In the genomic region with DNA sequence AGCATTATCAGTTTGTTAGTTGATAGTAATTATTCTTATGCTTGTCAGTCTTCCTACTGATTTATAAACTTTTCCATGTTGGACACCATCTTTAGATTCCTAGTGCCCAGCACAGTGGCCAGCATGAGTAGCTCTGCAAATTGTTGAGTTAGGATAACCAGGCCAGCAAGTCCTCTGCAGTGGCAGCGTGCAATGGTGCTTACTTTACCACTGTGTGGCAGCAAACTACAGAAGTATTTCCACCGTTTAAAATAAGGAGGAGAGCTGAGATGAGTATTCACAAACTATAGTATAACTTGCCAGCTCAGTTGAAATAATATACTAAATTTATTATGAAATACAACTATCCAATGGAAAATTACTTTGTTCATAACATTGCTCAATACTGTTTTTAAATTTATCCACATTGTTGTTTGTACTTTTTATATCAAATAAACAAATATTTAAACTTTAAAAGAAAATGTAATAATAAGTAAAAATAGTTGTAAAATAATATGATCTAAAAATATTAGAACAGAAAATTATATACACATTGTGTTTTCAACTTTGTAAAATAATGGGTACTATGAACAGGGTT, we compare ENCODE assay signal across 1 cellular context.
TF ChIP-seq lines count a peak whose summit lies in the region.

No MANE protein-coding gene starts in this region.

TF ChIP-seq in A549, 52 proteins besides CTCF, POLR2A, EP300 and RAD21 (continued from another document):
- TF ChIP-seq, protein P1, sequence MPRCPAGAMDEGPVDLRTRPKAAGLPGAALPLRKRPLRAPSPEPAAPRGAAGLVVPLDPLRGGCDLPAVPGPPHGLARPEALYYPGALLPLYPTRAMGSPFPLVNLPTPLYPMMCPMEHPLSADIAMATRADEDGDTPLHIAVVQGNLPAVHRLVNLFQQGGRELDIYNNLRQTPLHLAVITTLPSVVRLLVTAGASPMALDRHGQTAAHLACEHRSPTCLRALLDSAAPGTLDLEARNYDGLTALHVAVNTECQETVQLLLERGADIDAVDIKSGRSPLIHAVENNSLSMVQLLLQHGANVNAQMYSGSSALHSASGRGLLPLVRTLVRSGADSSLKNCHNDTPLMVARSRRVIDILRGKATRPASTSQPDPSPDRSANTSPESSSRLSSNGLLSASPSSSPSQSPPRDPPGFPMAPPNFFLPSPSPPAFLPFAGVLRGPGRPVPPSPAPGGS (IDR thresholded peaks at IDR 0.05) = no peak
- TF ChIP-seq SMC3 (IDR thresholded peaks at IDR 0.05) (peak; percentile 44; the same call in 2 of the 3 replicates), CHD4 (IDR thresholded peaks at IDR 0.05; ENCODE audit: borderline replicate concordance) (no peak), FOSB (CRISPR knock-in tag; IDR thresholded peaks at IDR 0.05) (no peak), GATA3 (IDR thresholded peaks at IDR 0.05; ENCODE audit: borderline replicate concordance) (no peak), TP53 (CRISPR knock-in tag; IDR thresholded peaks at IDR 0.05) (0 out of 2 replicates have a peak, but pooled peaks have one; percentile 43)
- TF ChIP-seq, protein P2, sequence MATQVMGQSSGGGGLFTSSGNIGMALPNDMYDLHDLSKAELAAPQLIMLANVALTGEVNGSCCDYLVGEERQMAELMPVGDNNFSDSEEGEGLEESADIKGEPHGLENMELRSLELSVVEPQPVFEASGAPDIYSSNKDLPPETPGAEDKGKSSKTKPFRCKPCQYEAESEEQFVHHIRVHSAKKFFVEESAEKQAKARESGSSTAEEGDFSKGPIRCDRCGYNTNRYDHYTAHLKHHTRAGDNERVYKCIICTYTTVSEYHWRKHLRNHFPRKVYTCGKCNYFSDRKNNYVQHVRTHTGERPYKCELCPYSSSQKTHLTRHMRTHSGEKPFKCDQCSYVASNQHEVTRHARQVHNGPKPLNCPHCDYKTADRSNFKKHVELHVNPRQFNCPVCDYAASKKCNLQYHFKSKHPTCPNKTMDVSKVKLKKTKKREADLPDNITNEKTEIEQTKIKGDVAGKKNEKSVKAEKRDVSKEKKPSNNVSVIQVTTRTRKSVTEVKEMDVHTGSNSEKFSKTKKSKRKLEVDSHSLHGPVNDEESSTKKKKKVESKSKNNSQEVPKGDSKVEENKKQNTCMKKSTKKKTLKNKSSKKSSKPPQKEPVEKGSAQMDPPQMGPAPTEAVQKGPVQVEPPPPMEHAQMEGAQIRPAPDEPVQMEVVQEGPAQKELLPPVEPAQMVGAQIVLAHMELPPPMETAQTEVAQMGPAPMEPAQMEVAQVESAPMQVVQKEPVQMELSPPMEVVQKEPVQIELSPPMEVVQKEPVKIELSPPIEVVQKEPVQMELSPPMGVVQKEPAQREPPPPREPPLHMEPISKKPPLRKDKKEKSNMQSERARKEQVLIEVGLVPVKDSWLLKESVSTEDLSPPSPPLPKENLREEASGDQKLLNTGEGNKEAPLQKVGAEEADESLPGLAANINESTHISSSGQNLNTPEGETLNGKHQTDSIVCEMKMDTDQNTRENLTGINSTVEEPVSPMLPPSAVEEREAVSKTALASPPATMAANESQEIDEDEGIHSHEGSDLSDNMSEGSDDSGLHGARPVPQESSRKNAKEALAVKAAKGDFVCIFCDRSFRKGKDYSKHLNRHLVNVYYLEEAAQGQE (IDR thresholded peaks at IDR 0.05) = no peak
- TF ChIP-seq, protein P3, sequence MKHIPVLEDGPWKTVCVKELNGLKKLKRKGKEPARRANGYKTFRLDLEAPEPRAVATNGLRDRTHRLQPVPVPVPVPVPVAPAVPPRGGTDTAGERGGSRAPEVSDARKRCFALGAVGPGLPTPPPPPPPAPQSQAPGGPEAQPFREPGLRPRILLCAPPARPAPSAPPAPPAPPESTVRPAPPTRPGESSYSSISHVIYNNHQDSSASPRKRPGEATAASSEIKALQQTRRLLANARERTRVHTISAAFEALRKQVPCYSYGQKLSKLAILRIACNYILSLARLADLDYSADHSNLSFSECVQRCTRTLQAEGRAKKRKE (CRISPR knock-in tag; IDR thresholded peaks at IDR 0.05; ENCODE audit: low read depth) = no peak
